30 cellular contexts compared by ENCODE assay signal in genomic region chr1:69377507-69377906, GRCh38.
"Had no signal": no experiment of that assay in that cellular context is flagged by ENCODE, and none has a peak within 500 bp of the region (broad histone marks: within the 10 kb centered on the region; RNA-seq: fewer than 3 reads in every experiment).

No MANE protein-coding gene starts in this region.

- H3K9me3 ChIP-seq: esophagus muscularis mucosa, prostate gland, suprapubic skin, transverse colon, upper lobe of right lung, vagina had no signal

- H3K27me3 ChIP-seq: dorsolateral prefrontal cortex, esophagus muscularis mucosa, heart right ventricle, left lung, neural progenitor cell, right atrium auricular region, suprapubic skin, transverse colon, upper lobe of right lung, vagina had no signal

- DNase-seq: dorsolateral prefrontal cortex; effector CD4-positive, alpha-beta T cell; foreskin melanocyte; glutamatergic neuron; heart right ventricle; hippocampal formation; left cardiac atrium; left lung; mesendoderm; midbrain; naive thymus-derived CD4-positive, alpha-beta T cell; nucleus accumbens; stimulated activated CD4-positive, alpha-beta T cell treated with anti-CD3 and anti-CD28 coated beads, Interleukin-12 subunit alpha, Interleukin-12 subunit beta, amount 100 ng/mL, for 4 hours; stimulated activated CD4-positive, alpha-beta T cell treated with anti-CD3 and anti-CD28 coated beads, Interleukin-1b, Interleukin-23, amount 100 ng/mL, for 48 hours; stimulated activated CD4-positive, alpha-beta T cell treated with anti-CD3 and anti-CD28 coated beads, Interleukin-4, amount 100 ng/mL, for 1 hour; stimulated activated CD8-positive, alpha-beta memory T cell treated with anti-CD3 and anti-CD28 coated beads, Interleukin-4, amount 100 ng/mL, for 48 hours; stimulated activated naive CD4-positive, alpha-beta T cell; stimulated activated naive CD8-positive, alpha-beta T cell treated with anti-CD3 and anti-CD28 coated beads, Interleukin-15, amount 100 ng/mL, for 72 hours; transverse colon; upper lobe of right lung had no signal

- H3K27ac ChIP-seq: dorsolateral prefrontal cortex, epithelial cell of prostate, esophagus muscularis mucosa, heart right ventricle, left lung, neural progenitor cell, prostate gland, right atrium auricular region, suprapubic skin, transverse colon, upper lobe of right lung, vagina had no signal

- H3K36me3 ChIP-seq: esophagus muscularis mucosa, heart right ventricle, left lung, neural progenitor cell, prostate gland, right atrium auricular region, suprapubic skin, transverse colon, upper lobe of right lung, vagina had no signal

- H3K4me3 ChIP-seq: dorsolateral prefrontal cortex, esophagus muscularis mucosa, heart right ventricle, left lung, neural progenitor cell, prostate gland, right atrium auricular region, smooth muscle cell, suprapubic skin, transverse colon, upper lobe of right lung, vagina had no signal

- FAIRE-seq: islet of Langerhans had no signal

- ATAC-seq: heart right ventricle; left cardiac atrium; left lung; naive thymus-derived CD4-positive, alpha-beta T cell; sciatic nerve; stimulated activated naive CD8-positive, alpha-beta T cell treated with anti-CD3 and anti-CD28 coated beads, Interleukin-15, amount 100 ng/mL, for 72 hours; upper lobe of right lung had no signal

- H3K4me1 ChIP-seq: esophagus muscularis mucosa, heart right ventricle, left lung, neural progenitor cell, prostate gland, right atrium auricular region, suprapubic skin, transverse colon, upper lobe of right lung, vagina had no signal
